1 cellular context compared by ENCODE assay signal in the genomic region with DNA sequence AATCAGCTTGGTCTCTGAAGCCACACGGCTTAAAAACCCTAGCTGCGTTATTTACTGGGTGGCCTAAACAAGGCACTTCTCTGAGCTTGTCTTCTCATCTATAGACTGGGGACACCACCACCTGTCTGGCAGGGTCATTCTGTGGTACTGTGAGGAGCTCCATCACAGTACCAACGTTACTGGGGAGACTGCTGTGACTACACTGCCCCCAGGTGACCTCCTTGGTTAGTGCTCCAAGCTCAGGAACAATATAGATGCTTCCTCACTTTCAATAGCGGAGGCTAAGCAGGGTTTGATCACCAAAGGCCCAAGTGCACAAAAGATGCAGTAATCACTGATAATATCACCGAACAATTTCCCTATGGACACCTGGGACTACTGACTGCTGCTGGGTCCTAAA.
TF ChIP-seq lines count a peak whose summit lies in the region.

No MANE protein-coding gene starts in this region.

TF ChIP-seq in HCT116, 20 proteins besides CTCF, POLR2A, EP300 and RAD21 (continued from another document):
- TF ChIP-seq, protein P1, sequence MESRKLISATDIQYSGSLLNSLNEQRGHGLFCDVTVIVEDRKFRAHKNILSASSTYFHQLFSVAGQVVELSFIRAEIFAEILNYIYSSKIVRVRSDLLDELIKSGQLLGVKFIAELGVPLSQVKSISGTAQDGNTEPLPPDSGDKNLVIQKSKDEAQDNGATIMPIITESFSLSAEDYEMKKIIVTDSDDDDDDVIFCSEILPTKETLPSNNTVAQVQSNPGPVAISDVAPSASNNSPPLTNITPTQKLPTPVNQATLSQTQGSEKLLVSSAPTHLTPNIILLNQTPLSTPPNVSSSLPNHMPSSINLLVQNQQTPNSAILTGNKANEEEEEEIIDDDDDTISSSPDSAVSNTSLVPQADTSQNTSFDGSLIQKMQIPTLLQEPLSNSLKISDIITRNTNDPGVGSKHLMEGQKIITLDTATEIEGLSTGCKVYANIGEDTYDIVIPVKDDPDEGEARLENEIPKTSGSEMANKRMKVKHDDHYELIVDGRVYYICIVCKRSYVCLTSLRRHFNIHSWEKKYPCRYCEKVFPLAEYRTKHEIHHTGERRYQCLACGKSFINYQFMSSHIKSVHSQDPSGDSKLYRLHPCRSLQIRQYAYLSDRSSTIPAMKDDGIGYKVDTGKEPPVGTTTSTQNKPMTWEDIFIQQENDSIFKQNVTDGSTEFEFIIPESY (IDR thresholded peaks at IDR 0.05; ENCODE audit: extremely low read depth, insufficient replicate concordance, low read length) = no peak
- TF ChIP-seq ZFX (IDR thresholded peaks at IDR 0.05) (no peak), POLR2AphosphoS5 (IDR thresholded peaks at IDR 0.05; ENCODE audit: low read depth, low read length) (no peak), CEBPB (IDR thresholded peaks at IDR 0.05; ENCODE audit: low read depth) (no peak), SIN3A (IDR thresholded peaks at IDR 0.05; ENCODE audit: low read depth) (no peak), ATF3 (IDR thresholded peaks at IDR 0.05) (no peak), EGR1 (IDR thresholded peaks at IDR 0.05; ENCODE audit: low read depth) (no peak), EZH2 (IDR thresholded peaks at IDR 0.05) (no peak), CBX3 (IDR thresholded peaks at IDR 0.05; ENCODE audit: low read depth) (no peak), REST (IDR thresholded peaks at IDR 0.05; ENCODE audit: low read depth) (no peak), TCF7L2 (IDR thresholded peaks at IDR 0.05; ENCODE audit: borderline replicate concordance, extremely low read depth, insufficient read depth, insufficient read length) (no peak), YY1 (IDR thresholded peaks at IDR 0.05; ENCODE audit: extremely low read depth, insufficient replicate concordance, low read depth, low read length) (no peak), FOSL1 (IDR thresholded peaks at IDR 0.05; ENCODE audit: low read depth) (no peak), JUND (IDR thresholded peaks at IDR 0.05) (no peak)
